Comparison of ENCODE assay signal across 1 cellular context in genomic region chr17:79789943-79790804, GRCh38.
A peak's percentile ranks its signal among the peaks of the same experiment; 100 is the strongest.
TF ChIP-seq lines count a peak whose summit lies in the region.

No MANE protein-coding gene starts in this region.

TF ChIP-seq in HepG2, 621 proteins besides CTCF, POLR2A, EP300 and RAD21 (continued from another document and continues in another):
- TF ChIP-seq ZNF552 (CRISPR knock-in tag; IDR thresholded peaks at IDR 0.05; ENCODE audit: borderline replicate concordance) (0 out of 2 replicates have a peak, but pooled peaks have one; percentile 0), ZNF740 (CRISPR knock-in tag; IDR thresholded peaks at IDR 0.05) (0 out of 2 replicates have a peak, but pooled peaks have one; percentile 44), MTERF4 (CRISPR knock-in tag; IDR thresholded peaks at IDR 0.05) (peak; percentile 86; the same call in 1 of the 2 replicates), ZNF766 (CRISPR knock-in tag; IDR thresholded peaks at IDR 0.05; ENCODE audit: borderline replicate concordance) (no peak), ZNF572 (CRISPR knock-in tag; IDR thresholded peaks at IDR 0.05) (no peak), ZNF280B (CRISPR knock-in tag; IDR thresholded peaks at IDR 0.05; ENCODE audit: borderline replicate concordance) (no peak), NR2C2 (CRISPR knock-in tag; IDR thresholded peaks at IDR 0.05; ENCODE audit: borderline replicate concordance) (no peak), XBP1 (CRISPR knock-in tag; IDR thresholded peaks at IDR 0.05) (no peak), GLI4 (CRISPR knock-in tag; IDR thresholded peaks at IDR 0.05; ENCODE audit: borderline replicate concordance) (0 out of 2 replicates have a peak, but pooled peaks have one; percentile 5), RBM39 (IDR thresholded peaks at IDR 0.05; ENCODE audit: low read depth, low read length, poor library complexity, severe bottlenecking) (no peak), ZNF414 (CRISPR knock-in tag; IDR thresholded peaks at IDR 0.05) (no peak; the same call in 1 of the 2 replicates), PCBP1 (IDR thresholded peaks at IDR 0.05; ENCODE audit: borderline replicate concordance, low read depth, low read length) (no peak), ZBTB8A (CRISPR knock-in tag; IDR thresholded peaks at IDR 0.05; ENCODE audit: borderline replicate concordance, low read depth) (no peak), ZNF484 (CRISPR knock-in tag; IDR thresholded peaks at IDR 0.05; ENCODE audit: borderline replicate concordance, low read depth) (no peak; the same call in 1 of the 2 replicates), HMG20B (CRISPR knock-in tag; conservative IDR thresholded peaks at IDR 0.05) (no peak), PLRG1 (conservative IDR thresholded peaks at IDR 0.05) (no peak), CC2D1A (CRISPR knock-in tag; IDR thresholded peaks at IDR 0.05) (no peak), ZBTB49 (CRISPR knock-in tag; IDR thresholded peaks at IDR 0.05; ENCODE audit: borderline replicate concordance) (no peak), MIXL1 (CRISPR knock-in tag; IDR thresholded peaks at IDR 0.05) (no peak), KDM1A (CRISPR knock-in tag; IDR thresholded peaks at IDR 0.05) (no peak), MTA1 (CRISPR knock-in tag; IDR thresholded peaks at IDR 0.05; ENCODE audit: borderline replicate concordance) (no peak), USF2 (IDR thresholded peaks at IDR 0.05; ENCODE audit: low read depth, low read length) (no peak), USF2 (CRISPR knock-in tag; IDR thresholded peaks at IDR 0.05; ENCODE audit: borderline replicate concordance) (no peak), AHDC1 (CRISPR knock-in tag; IDR thresholded peaks at IDR 0.05; ENCODE audit: borderline replicate concordance) (no peak), REPIN1 (CRISPR knock-in tag; IDR thresholded peaks at IDR 0.05; ENCODE audit: borderline replicate concordance, low read depth) (peak; percentile 39; the same call in 1 of the 2 replicates), MIER3 (CRISPR knock-in tag; IDR thresholded peaks at IDR 0.05; ENCODE audit: borderline replicate concordance) (no peak), ATF7 (IDR thresholded peaks at IDR 0.05) (no peak), ATF7 (CRISPR knock-in tag; IDR thresholded peaks at IDR 0.05) (no peak), BRD4 (CRISPR knock-in tag; IDR thresholded peaks at IDR 0.05) (no peak; the same call in 1 of the 2 replicates), DNMT1 (CRISPR knock-in tag; IDR thresholded peaks at IDR 0.05) (no peak; the same call in 1 of the 2 replicates), SRSF9 (IDR thresholded peaks at IDR 0.05; ENCODE audit: borderline replicate concordance, insufficient read depth, low read depth, low read length, poor library complexity, severe bottlenecking) (no peak), HOXA5 (CRISPR knock-in tag; IDR thresholded peaks at IDR 0.05) (peak; percentile 64; the same call in 1 of the 2 replicates), BRCA1 (CRISPR knock-in tag; IDR thresholded peaks at IDR 0.05) (no peak), MATR3 (CRISPR knock-in tag; IDR thresholded peaks at IDR 0.05) (no peak), ZZZ3 (CRISPR knock-in tag; IDR thresholded peaks at IDR 0.05; ENCODE audit: borderline replicate concordance) (no peak; the same call in 1 of the 2 replicates), ERF (CRISPR knock-in tag; IDR thresholded peaks at IDR 0.05) (peak; percentile 68; the same call in 1 of the 2 replicates), HCFC1 (IDR thresholded peaks at IDR 0.05; ENCODE audit: low read depth, low read length) (no peak), RBFOX2 (IDR thresholded peaks at IDR 0.05; ENCODE audit: low read depth, low read length) (no peak), TSC22D2 (CRISPR knock-in tag; IDR thresholded peaks at IDR 0.05; ENCODE audit: borderline replicate concordance) (no peak), SALL1 (CRISPR knock-in tag; IDR thresholded peaks at IDR 0.05) (peak; percentile 20; the same call in 1 of the 2 replicates), KLF11 (CRISPR knock-in tag; IDR thresholded peaks at IDR 0.05) (no peak), ZNF101 (CRISPR knock-in tag; IDR thresholded peaks at IDR 0.05; ENCODE audit: borderline replicate concordance, low read depth) (no peak), ELF3 (CRISPR knock-in tag; IDR thresholded peaks at IDR 0.05) (no peak), ZNF713 (CRISPR knock-in tag; IDR thresholded peaks at IDR 0.05) (no peak)
- TF ChIP-seq, protein P1, sequence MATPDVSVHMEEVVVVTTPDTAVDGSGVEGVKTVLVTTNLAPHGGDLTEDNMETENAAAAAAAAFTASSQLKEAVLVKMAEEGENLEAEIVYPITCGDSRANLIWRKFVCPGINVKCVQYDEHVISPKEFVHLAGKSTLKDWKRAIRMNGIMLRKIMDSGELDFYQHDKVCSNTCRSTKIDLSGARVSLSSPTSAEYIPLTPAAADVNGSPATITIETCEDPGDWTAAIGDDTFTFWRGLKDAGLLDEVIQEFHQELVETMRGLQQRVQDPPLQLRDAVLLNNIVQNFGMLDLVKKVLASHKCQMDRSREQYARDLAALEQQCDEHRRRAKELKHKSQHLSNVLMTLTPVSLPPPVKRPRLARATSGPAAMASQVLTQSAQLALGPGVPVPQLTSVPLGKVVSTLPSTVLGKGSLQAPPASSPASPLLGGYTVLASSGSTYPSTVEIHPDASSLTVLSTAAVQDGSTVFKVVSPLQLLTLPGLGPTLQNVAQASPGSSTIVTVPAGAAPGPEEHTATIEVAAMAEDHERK (CRISPR knock-in tag; IDR thresholded peaks at IDR 0.05; ENCODE audit: low read depth), result no peak
- TF ChIP-seq, protein P2, sequence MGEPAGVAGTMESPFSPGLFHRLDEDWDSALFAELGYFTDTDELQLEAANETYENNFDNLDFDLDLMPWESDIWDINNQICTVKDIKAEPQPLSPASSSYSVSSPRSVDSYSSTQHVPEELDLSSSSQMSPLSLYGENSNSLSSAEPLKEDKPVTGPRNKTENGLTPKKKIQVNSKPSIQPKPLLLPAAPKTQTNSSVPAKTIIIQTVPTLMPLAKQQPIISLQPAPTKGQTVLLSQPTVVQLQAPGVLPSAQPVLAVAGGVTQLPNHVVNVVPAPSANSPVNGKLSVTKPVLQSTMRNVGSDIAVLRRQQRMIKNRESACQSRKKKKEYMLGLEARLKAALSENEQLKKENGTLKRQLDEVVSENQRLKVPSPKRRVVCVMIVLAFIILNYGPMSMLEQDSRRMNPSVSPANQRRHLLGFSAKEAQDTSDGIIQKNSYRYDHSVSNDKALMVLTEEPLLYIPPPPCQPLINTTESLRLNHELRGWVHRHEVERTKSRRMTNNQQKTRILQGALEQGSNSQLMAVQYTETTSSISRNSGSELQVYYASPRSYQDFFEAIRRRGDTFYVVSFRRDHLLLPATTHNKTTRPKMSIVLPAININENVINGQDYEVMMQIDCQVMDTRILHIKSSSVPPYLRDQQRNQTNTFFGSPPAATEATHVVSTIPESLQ (CRISPR knock-in tag; conservative IDR thresholded peaks at IDR 0.05), result no peak
- TF ChIP-seq, protein P3, sequence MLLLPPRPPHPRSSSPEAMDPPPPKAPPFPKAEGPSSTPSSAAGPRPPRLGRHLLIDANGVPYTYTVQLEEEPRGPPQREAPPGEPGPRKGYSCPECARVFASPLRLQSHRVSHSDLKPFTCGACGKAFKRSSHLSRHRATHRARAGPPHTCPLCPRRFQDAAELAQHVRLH (CRISPR knock-in tag; IDR thresholded peaks at IDR 0.05; ENCODE audit: borderline replicate concordance, low read depth), result no peak
